31 cellular contexts compared by ENCODE assay signal in the genomic region with DNA sequence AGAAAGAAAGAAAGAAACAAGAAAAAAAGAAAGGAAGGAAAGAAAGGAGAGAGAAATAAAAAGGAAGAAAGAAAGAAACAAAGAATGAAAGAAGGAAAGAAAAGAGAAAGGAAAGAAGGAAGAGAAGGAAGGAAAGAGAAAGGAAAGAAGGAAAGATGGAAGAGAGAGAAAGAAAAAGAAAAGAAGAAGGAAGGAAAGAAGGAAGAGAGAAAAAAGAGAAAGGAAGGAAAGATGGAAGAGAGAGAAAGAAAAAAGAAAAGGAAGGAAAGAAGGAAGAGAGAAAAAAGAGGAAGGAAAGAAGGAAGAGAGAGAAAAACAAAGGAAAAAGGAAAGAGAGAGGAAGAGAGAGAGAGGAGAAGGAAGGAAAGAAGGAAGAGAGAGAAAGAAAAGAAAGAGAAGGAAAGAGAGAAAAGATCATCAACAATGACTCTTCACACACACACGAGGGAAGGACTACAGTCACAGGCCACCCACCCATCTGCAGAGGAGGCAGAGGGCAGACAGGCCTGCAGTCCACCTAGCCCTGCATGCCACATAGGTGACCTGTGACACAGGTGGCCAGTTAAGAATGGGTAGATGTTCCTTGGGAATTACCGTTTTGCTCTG. TPM values are rescaled to one million over a fixed set of nuclear protein-coding genes. Genes with fewer than 3 reads are reported as not detected.
"Had no signal": no experiment of that assay in that cellular context is flagged by ENCODE, and none has a peak within 500 bp of the region (broad histone marks: within the 10 kb centered on the region; RNA-seq: fewer than 3 reads in every experiment).

No MANE protein-coding gene starts in this region.

- H3K9me3 Mint-ChIP-seq: activated CD4-positive, alpha-beta memory T cell treated with anti-CD3 and anti-CD28 coated beads for 36 hours; activated CD4-positive, alpha-beta T cell treated with anti-CD3 and anti-CD28 coated beads, Interleukin-2, amount 10 ng/mL, durations not matched to agents 7 days and 5 days; activated naive CD4-positive, alpha-beta T cell treated with anti-CD3 and anti-CD28 coated beads, Interleukin-2, amount 50 U/mL, for 24 hours; activated naive CD8-positive, alpha-beta T cell treated with anti-CD3 and anti-CD28 coated beads, Interleukin-2, amount 10 ng/mL, durations not matched to agents 7 days and 5 days; activated T-cell treated with anti-CD3 and anti-CD28 coated beads, Interleukin-2, amount 50 U/mL, for 72 hours; activated T-helper 2 cell treated with anti-CD3 and anti-CD28 coated beads, Interferon-gamma antibody, Interleukin-2, Interleukin-4, amounts not matched to agents 10 μg/mL and 5 μg/mL and 100 μg/mL, durations not matched to agents 14 hours and 24 hours and 36 hours had no signal

- H3K27ac Mint-ChIP-seq: activated CD4-positive, alpha-beta memory T cell treated with anti-CD3 and anti-CD28 coated beads for 36 hours; activated CD4-positive, alpha-beta T cell treated with anti-CD3 and anti-CD28 coated beads, Interleukin-2, amount 10 ng/mL, durations not matched to agents 7 days and 5 days; activated naive CD4-positive, alpha-beta T cell treated with anti-CD3 and anti-CD28 coated beads, Interleukin-2, amount 50 U/mL, for 24 hours; activated naive CD8-positive, alpha-beta T cell treated with anti-CD3 and anti-CD28 coated beads, Interleukin-2, amount 10 ng/mL, durations not matched to agents 7 days and 5 days; activated T-cell treated with anti-CD3 and anti-CD28 coated beads, Interleukin-2, amount 50 U/mL, for 72 hours; activated T-helper 2 cell treated with anti-CD3 and anti-CD28 coated beads, Interferon-gamma antibody, Interleukin-2, Interleukin-4, amounts not matched to agents 10 μg/mL and 5 μg/mL and 100 μg/mL, durations not matched to agents 14 hours and 24 hours and 36 hours had no signal

- H3K27me3 Mint-ChIP-seq: activated CD4-positive, alpha-beta memory T cell treated with anti-CD3 and anti-CD28 coated beads for 36 hours; activated CD4-positive, alpha-beta T cell treated with anti-CD3 and anti-CD28 coated beads, Interleukin-2, amount 10 ng/mL, durations not matched to agents 7 days and 5 days; activated naive CD4-positive, alpha-beta T cell treated with anti-CD3 and anti-CD28 coated beads, Interleukin-2, amount 50 U/mL, for 24 hours; activated naive CD8-positive, alpha-beta T cell treated with anti-CD3 and anti-CD28 coated beads, Interleukin-2, amount 10 ng/mL, durations not matched to agents 7 days and 5 days had no signal

- H3K36me3 Mint-ChIP-seq: activated CD4-positive, alpha-beta memory T cell treated with anti-CD3 and anti-CD28 coated beads for 36 hours; activated naive CD4-positive, alpha-beta T cell treated with anti-CD3 and anti-CD28 coated beads, Interleukin-2, amount 50 U/mL, for 24 hours; activated naive CD8-positive, alpha-beta T cell treated with anti-CD3 and anti-CD28 coated beads, Interleukin-2, amount 10 ng/mL, durations not matched to agents 7 days and 5 days had no signal

- H3K4me1 Mint-ChIP-seq: activated CD4-positive, alpha-beta T cell treated with anti-CD3 and anti-CD28 coated beads, Interleukin-2, amount 10 ng/mL, durations not matched to agents 7 days and 5 days; activated naive CD4-positive, alpha-beta T cell treated with anti-CD3 and anti-CD28 coated beads, Interleukin-2, amount 50 U/mL, for 24 hours; activated naive CD8-positive, alpha-beta T cell treated with anti-CD3 and anti-CD28 coated beads, Interleukin-2, amount 10 ng/mL, durations not matched to agents 7 days and 5 days had no signal

- H3K4me3 Mint-ChIP-seq: activated CD4-positive, alpha-beta memory T cell treated with anti-CD3 and anti-CD28 coated beads for 36 hours; activated CD4-positive, alpha-beta T cell treated with anti-CD3 and anti-CD28 coated beads, Interleukin-2, amount 10 ng/mL, durations not matched to agents 7 days and 5 days; activated naive CD4-positive, alpha-beta T cell treated with anti-CD3 and anti-CD28 coated beads, Interleukin-2, amount 50 U/mL, for 24 hours; activated naive CD8-positive, alpha-beta T cell treated with anti-CD3 and anti-CD28 coated beads, Interleukin-2, amount 10 ng/mL, durations not matched to agents 7 days and 5 days; activated T-cell treated with anti-CD3 and anti-CD28 coated beads, Interleukin-2, amount 50 U/mL, for 72 hours had no signal

- H3K4me3 ChIP-seq: ascending aorta, cardiac muscle cell, SJCRH30, SK-N-MC had no signal

- DNase-seq: activated CD4-positive, alpha-beta memory T cell treated with anti-CD3 and anti-CD28 coated beads for 36 hours; activated CD4-positive, alpha-beta T cell treated with anti-CD3 and anti-CD28 coated beads, Interleukin-2, amount 10 ng/mL, durations not matched to agents 7 days and 5 days; activated gamma-delta T cell; activated naive CD4-positive, alpha-beta T cell treated with Interleukin-2 at 50 U/mL for 16 hours; activated naive CD8-positive, alpha-beta T cell treated with anti-CD3 and anti-CD28 coated beads, Interleukin-2, amount 10 ng/mL, durations not matched to agents 7 days and 5 days; activated T-cell treated with anti-CD3 and anti-CD28 coated beads, Interleukin-2, amount 50 U/mL, for 1 hour; activated T-cell treated with anti-CD3 and anti-CD28 coated beads, Interleukin-2, amount 50 U/mL, for 72 hours; amygdala; Karpas-422; KBM-7; NCI-H1105; NCI-H1436; NCI-H1694; NCI-H1930; NCI-H2081 treated with DMSO at 0.1 percent for 48 hours; NCI-H226; NCI-H524 treated with DMSO at 0.1 percent for 48 hours; SHP77; SJCRH30; T1000 had no signal

- ATAC-seq: activated T-cell treated with anti-CD3 and anti-CD28 coated beads, Interleukin-2, amount 50 U/mL, for 72 hours; Panc1 had no signal

RNA-seq across cellular contexts. Expression of a gene that starts 23.9 kb away (rescaled TPM):
- total RNA-seq: ascending aorta; MCF 10A; NCI-H460; RPMI7951; SJCRH30; T-helper 2 cell treated with Interferon-gamma antibody and Interleukin-4, amounts not matched to agents 100 ng/mL and 5 ng/mL, for 36 hours had no signal

RNA-seq across cellular contexts. Expression of a gene that starts 46.1 kb away (rescaled TPM):
- total RNA-seq: activated CD8-positive, alpha-beta memory T cell treated with anti-CD3 and anti-CD28 coated beads for 36 hours; ascending aorta; MCF 10A; NCI-H460; RPMI7951; SJCRH30; T-helper 2 cell treated with Interferon-gamma antibody and Interleukin-4, amounts not matched to agents 100 ng/mL and 5 ng/mL, for 36 hours had no signal
